Comparison of ENCODE assay signal across 13 cellular contexts in genomic region chr5:136020001-136020382, GRCh38. TPM values are rescaled to one million over a fixed set of nuclear protein-coding genes. Genes with fewer than 3 reads are reported as not detected.
DNase-seq lines count a peak whose midpoint lies in the region; ATAC-seq and TF ChIP-seq lines count a peak whose summit lies in the region.
"Had no signal": no experiment of that assay in that cellular context is flagged by ENCODE, and none has a peak within 500 bp of the region (broad histone marks: within the 10 kb centered on the region; RNA-seq: fewer than 3 reads in every experiment).

No MANE protein-coding gene starts in this region.

- no peak for TF ChIP-seq CTCF in smooth muscle cell (IDR thresholded peaks at IDR 0.05; ENCODE audit: borderline replicate concordance, insufficient read depth, poor library complexity, severe bottlenecking)

- H3K27me3 ChIP-seq in smooth muscle cell (ENCODE audit: low read depth) = no peaks in the 10 kb centered on the region

- H3K27me3 Mint-ChIP-seq in activated T-helper 17 cell treated with anti-CD3 and anti-CD28 coated beads, Interleukin-2, amount 50 U/mL, for 72 hours = peaks cover 27% of the 10 kb centered on the region

- H3K4me2 ChIP-seq in smooth muscle cell = peak overlapping the region; percentile 76

- H4K20me1 ChIP-seq in smooth muscle cell (ENCODE audit: low read depth) = no peaks in the 10 kb centered on the region

- peak; percentile 32 for ATAC-seq in GM18868 (IDR thresholded peaks at IDR 0.05; ENCODE audit: unreplicated experiment)
- peak; percentile 13 for ATAC-seq in activated T-helper 17 cell treated with anti-CD3 and anti-CD28 coated beads, Interleukin-2, amount 50 U/mL, for 72 hours (replicated peaks)
- ATAC-seq in GM19324 (IDR thresholded peaks at IDR 0.05; ENCODE audit: low FRiP score, unreplicated experiment) = no peak

- peaks cover 29% of the 10 kb centered on the region for H3F3A ChIP-seq in smooth muscle cell (ENCODE audit: low read depth)

- H3K4me1 Mint-ChIP-seq in activated T-helper 17 cell treated with anti-CD3 and anti-CD28 coated beads, Interleukin-2, amount 50 U/mL, for 72 hours = peaks cover 9% of the 10 kb centered on the region

- peak overlapping the region; percentile 100 for H3K27ac ChIP-seq in smooth muscle cell (ENCODE audit: low read depth)
- H3K27ac ChIP-seq: C4-2B had no signal

- H3K79me2 ChIP-seq in smooth muscle cell (ENCODE audit: low read depth) = no peaks in the 10 kb centered on the region

- H3K4me1 ChIP-seq in smooth muscle cell (ENCODE audit: low read depth) = peaks cover 10% of the 10 kb centered on the region

- H3K4me3 Mint-ChIP-seq in activated T-helper 17 cell treated with anti-CD3 and anti-CD28 coated beads, Interleukin-2, amount 50 U/mL, for 72 hours = peak overlapping the region; percentile 48
- H3K4me3 Mint-ChIP-seq: naive thymus-derived CD4-positive, alpha-beta T cell had no signal

- H3K9me3 Mint-ChIP-seq in activated T-helper 17 cell treated with anti-CD3 and anti-CD28 coated beads, Interleukin-2, amount 50 U/mL, for 72 hours = no peaks in the 10 kb centered on the region

- WGBS in smooth muscle cell (ENCODE audit: low lambda C conversion rate) = 34% methylated on average over 2 of the region's 2 CpGs

- no peak overlapping the region for H3K4me3 ChIP-seq in smooth muscle cell

- H3K9me3 ChIP-seq in smooth muscle cell (replicated peaks; ENCODE audit: low read depth) = no peaks in the 10 kb centered on the region

- no peaks in the 10 kb centered on the region for H3K36me3 ChIP-seq in smooth muscle cell (ENCODE audit: low read depth)

- no peak overlapping the region for H2AFZ ChIP-seq in smooth muscle cell (ENCODE audit: low read depth)

- DNase-seq in islet precursor cell (peak; percentile 37), smooth muscle cell (lab: John Stamatoyannopoulos, UW; ENCODE audit: unreplicated experiment) (no peak), NCI-H2227 treated with DMSO at 0.1 percent for 48 hours (lab: John Stamatoyannopoulos, UW) (no peak), iPS-NIHi11 (ENCODE audit: low spot score) (no peak), kidney tubule cell (ENCODE audit: low spot score) (no peak)
- DNase-seq: central memory CD4-positive, alpha-beta T cell; naive thymus-derived CD4-positive, alpha-beta T cell; NCI-H1092; T-helper 9 cell had no signal

- peak overlapping the region; percentile 95 for H3K9ac ChIP-seq in smooth muscle cell (ENCODE audit: low read depth)

- peak overlapping the region; percentile 71 for H3K27ac Mint-ChIP-seq in activated T-helper 17 cell treated with anti-CD3 and anti-CD28 coated beads, Interleukin-2, amount 50 U/mL, for 72 hours
- H3K27ac Mint-ChIP-seq: naive thymus-derived CD4-positive, alpha-beta T cell had no signal

- H3K36me3 Mint-ChIP-seq in activated T-helper 17 cell treated with anti-CD3 and anti-CD28 coated beads, Interleukin-2, amount 50 U/mL, for 72 hours (ENCODE audit: low read depth) = no peaks in the 10 kb centered on the region
- H3K36me3 Mint-ChIP-seq: naive thymus-derived CD4-positive, alpha-beta T cell had no signal

RNA-seq across cellular contexts. Expression of gene TGFBI, which starts 8.8 kb away (rescaled TPM):
- total RNA-seq in activated T-helper 17 cell treated with anti-CD3 and anti-CD28 coated beads, Interleukin-2, amount 50 U/mL, for 72 hours = under 1 TPM in 1 of 2 donors, not detected in 1; 0.78 TPM
- total RNA-seq in smooth muscle cell = 2,635 and 2,673 TPM in 2 replicates
- 2,505 and 2,991 TPM in 2 replicates for polyA plus RNA-seq in smooth muscle cell

Comparison
In these comparisons a context has a peak if more than half of its experiments do, and no peak if none do; other contexts are left out.
1. RNA of gene TGFBI, which starts 8.8 kb away (total RNA-seq): 2,635 to 2,673 TPM in smooth muscle cell; 0.78 TPM in activated T-helper 17 cell treated with anti-CD3 and anti-CD28 coated beads, Interleukin-2, amount 50 U/mL, for 72 hours; every median in the first group is over 1,000 times any median in the second.